ENCODE assay signal across 8 cellular contexts in genomic region chr1:22749919-22750670, GRCh38. TPM values are rescaled to one million over a fixed set of nuclear protein-coding genes. Genes with fewer than 3 reads are reported as not detected.
DNase-seq lines count a peak whose midpoint lies in the region; ATAC-seq and TF ChIP-seq lines count a peak whose summit lies in the region.

No MANE protein-coding gene starts in this region.

- POLR2A ChIA-PET in SK-N-SH (lab: Yijun Ruan, JAX) = no interaction called here

- TF ChIP-seq RAD21 in SK-N-SH (IDR thresholded peaks at IDR 0.05; ENCODE audit: low read length) = no peak

- H4K20me1 ChIP-seq in SK-N-SH (ENCODE audit: insufficient read depth) = no peaks in the 10 kb centered on the region

- whole genome bisulfite sequencing in SK-N-SH (ENCODE audit: low lambda C conversion rate) = 6% methylated on average over 5 of the region's 5 CpGs

- H3K4me2 ChIP-seq in SK-N-SH = peak overlapping the region; percentile 65

- ATAC-seq in GM19351 (IDR thresholded peaks at IDR 0.05; ENCODE audit: unreplicated experiment) = no peak
- ATAC-seq in HG03135 (IDR thresholded peaks at IDR 0.05; ENCODE audit: unreplicated experiment) = no peak

- TF ChIP-seq EP300 in SK-N-SH (IDR thresholded peaks at IDR 0.05; ENCODE audit: borderline replicate concordance in 1 of 2, low read depth in 1 of 2, low read length in 1 of 2) = peak in 1 of 2 experiments; percentile 73; a peak in 2 of 4 replicates

- H2AFZ ChIP-seq in SK-N-SH (ENCODE audit: low read depth) = no peak overlapping the region

- peaks cover 72% of the 10 kb centered on the region for H3F3A ChIP-seq in SK-N-SH (replicated peaks; ENCODE audit: insufficient read depth)

- H3K4me3 ChIP-seq in SK-N-SH (ENCODE audit: low read depth in 2 of 2, low read length in 1 of 2) (no peak overlapping the region), rectal smooth muscle tissue (ENCODE audit: low read length) (no peak overlapping the region)

- peak overlapping the region; percentile 68 for H3K9ac ChIP-seq in SK-N-SH
- no peak overlapping the region for H3K9ac ChIP-seq in rectal smooth muscle tissue (ENCODE audit: low read length)

- H3K79me2 ChIP-seq in SK-N-SH (ENCODE audit: insufficient read depth) = peaks cover 37% of the 10 kb centered on the region

- TF ChIP-seq CTCF in SK-N-SH (IDR thresholded peaks at IDR 0.05) = no peak

- no peaks in the 10 kb centered on the region for H3K9me2 ChIP-seq in SK-N-SH

- peak; percentile 5 for DNase-seq in stimulated activated CD4-positive, alpha-beta T cell treated with anti-CD3 and anti-CD28 coated beads, Interleukin-15, amount 100 ng/mL, for 24 hours
- DNase-seq in stimulated activated CD4-positive, alpha-beta T cell treated with anti-CD3 and anti-CD28 coated beads, Interleukin-2, amount 100 ng/mL, for 48 hours = no peak
- no peak for DNase-seq in SK-N-SH
- peak; percentile 63 for DNase-seq in fibroblast of the conjunctiva (ENCODE audit: low read depth)
- no peak for DNase-seq in D341Med (ENCODE audit: low spot score)

- CTCF ChIA-PET in SK-N-SH (lab: Yijun Ruan, JAX) = interaction anchor here (0.5 to 4.2 kb wide), 4 partner anchors 46 to 87 kb away, joined by 3 to 19 read pairs (median 3); no protein-coding TSS in a partner anchor

- H3K27me3 ChIP-seq in SK-N-SH (ENCODE audit: insufficient read depth) (no peaks in the 10 kb centered on the region), rectal smooth muscle tissue (ENCODE audit: control insufficient read depth, insufficient read depth, low read length) (no peaks in the 10 kb centered on the region)

- H3K4me1 ChIP-seq in SK-N-SH (ENCODE audit: control insufficient read depth in 1 of 2, insufficient read depth in 2 of 2, low read depth in 1 of 2, low read length in 1 of 2) (peaks cover 41 to 51% of the 10 kb centered on the region in 2 experiments), rectal smooth muscle tissue (ENCODE audit: control insufficient read depth, insufficient read depth, low read length) (peaks cover 7% of the 10 kb centered on the region)

- no peaks in the 10 kb centered on the region for H3K9me3 ChIP-seq in SK-N-SH

- peak overlapping the region; percentile 68 to 96 for H3K27ac ChIP-seq in SK-N-SH (ENCODE audit: low read depth in 2 of 2, low read length in 1 of 2)
- peak overlapping the region; percentile 36 for H3K27ac ChIP-seq in rectal smooth muscle tissue (ENCODE audit: low read depth, low read length)

- H3K36me3 ChIP-seq in SK-N-SH (replicated peaks in 1 of 2; ENCODE audit: control insufficient read depth in 1 of 2, insufficient read depth in 2 of 2, low read length in 1 of 2) = no peaks in the 10 kb centered on the region
- no peaks in the 10 kb centered on the region for H3K36me3 ChIP-seq in rectal smooth muscle tissue (ENCODE audit: control insufficient read depth, insufficient read depth, low read length)

TF ChIP-seq in SK-N-SH, 30 proteins besides CTCF, POLR2A, EP300 and RAD21:
- peak; percentile 67 for TF ChIP-seq GABPA (IDR thresholded peaks at IDR 0.05; ENCODE audit: low read depth)
- no peak for TF ChIP-seq FOXJ3 (CRISPR knock-in tag; IDR thresholded peaks at IDR 0.05)
- peak; percentile 79 for TF ChIP-seq PBX3 (IDR thresholded peaks at IDR 0.05)
- TF ChIP-seq, protein P1, sequence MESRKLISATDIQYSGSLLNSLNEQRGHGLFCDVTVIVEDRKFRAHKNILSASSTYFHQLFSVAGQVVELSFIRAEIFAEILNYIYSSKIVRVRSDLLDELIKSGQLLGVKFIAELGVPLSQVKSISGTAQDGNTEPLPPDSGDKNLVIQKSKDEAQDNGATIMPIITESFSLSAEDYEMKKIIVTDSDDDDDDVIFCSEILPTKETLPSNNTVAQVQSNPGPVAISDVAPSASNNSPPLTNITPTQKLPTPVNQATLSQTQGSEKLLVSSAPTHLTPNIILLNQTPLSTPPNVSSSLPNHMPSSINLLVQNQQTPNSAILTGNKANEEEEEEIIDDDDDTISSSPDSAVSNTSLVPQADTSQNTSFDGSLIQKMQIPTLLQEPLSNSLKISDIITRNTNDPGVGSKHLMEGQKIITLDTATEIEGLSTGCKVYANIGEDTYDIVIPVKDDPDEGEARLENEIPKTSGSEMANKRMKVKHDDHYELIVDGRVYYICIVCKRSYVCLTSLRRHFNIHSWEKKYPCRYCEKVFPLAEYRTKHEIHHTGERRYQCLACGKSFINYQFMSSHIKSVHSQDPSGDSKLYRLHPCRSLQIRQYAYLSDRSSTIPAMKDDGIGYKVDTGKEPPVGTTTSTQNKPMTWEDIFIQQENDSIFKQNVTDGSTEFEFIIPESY (IDR thresholded peaks at IDR 0.05; ENCODE audit: borderline replicate concordance, low read depth) = peak; percentile 62; the same call in 1 of the 2 replicates
- peak; percentile 46; the same call in 1 of the 2 replicates for TF ChIP-seq POLR2AphosphoS5 (IDR thresholded peaks at IDR 0.05; ENCODE audit: low read depth, low read length)
- TF ChIP-seq SMC3 (IDR thresholded peaks at IDR 0.05; ENCODE audit: low read depth, low read length) = no peak
- TF ChIP-seq SIN3A (IDR thresholded peaks at IDR 0.05; ENCODE audit: borderline replicate concordance, low read depth, low read length) = peak; percentile 88; the same call in 1 of the 2 replicates
- TF ChIP-seq NFIC (IDR thresholded peaks at IDR 0.05; ENCODE audit: borderline replicate concordance) = peak; percentile 72; the same call in 1 of the 2 replicates
- peak; percentile 52; the same call in 1 of the 2 replicates for TF ChIP-seq TEAD4 (IDR thresholded peaks at IDR 0.05; ENCODE audit: borderline replicate concordance, insufficient read depth)
- TF ChIP-seq MAX (IDR thresholded peaks at IDR 0.05; ENCODE audit: low read depth) = peak; percentile 77; the same call in 1 of the 2 replicates
- TF ChIP-seq NRF1 (IDR thresholded peaks at IDR 0.05; ENCODE audit: low read depth, low read length) = no peak
- peak; percentile 87 for TF ChIP-seq ELF1 (IDR thresholded peaks at IDR 0.05)
- no peak for TF ChIP-seq YY1 (IDR thresholded peaks at IDR 0.05; ENCODE audit: low read depth)
- no peak for TF ChIP-seq REST (IDR thresholded peaks at IDR 0.05; ENCODE audit: low read depth, low read length)
- peak; percentile 72; the same call in 1 of the 2 replicates for TF ChIP-seq RXRA (IDR thresholded peaks at IDR 0.05; ENCODE audit: borderline replicate concordance, low read depth)
- TF ChIP-seq TAF1 (IDR thresholded peaks at IDR 0.05; ENCODE audit: borderline replicate concordance, low read depth, low read length) = no peak
- TF ChIP-seq MXI1 (IDR thresholded peaks at IDR 0.05; ENCODE audit: low read depth, low read length) = no peak
- TF ChIP-seq FOSL2 (IDR thresholded peaks at IDR 0.05; ENCODE audit: borderline replicate concordance, low read depth) = peak; percentile 84
- TF ChIP-seq JUND (IDR thresholded peaks at IDR 0.05) = peak; percentile 83
- TF ChIP-seq TCF12 (IDR thresholded peaks at IDR 0.05) = peak; percentile 85

RNA-seq across cellular contexts. Expression of gene EPHB2, which starts 39.5 kb away (rescaled TPM):
- 18.6 and 25.2 TPM in 2 replicates for polyA plus RNA-seq in SK-N-SH (2012; rRNA removed)
- polyA plus RNA-seq in SK-N-SH (2012; cell fraction: cytosol; rRNA removed) = 9.1 and 15.3 TPM in 2 replicates
- polyA plus RNA-seq in SK-N-SH (2012; cell fraction: nucleus; rRNA removed) = 11.5 and 14.4 TPM in 2 replicates

Comparison
In these comparisons a context has a peak if more than half of its experiments do, and no peak if none do; other contexts are left out.
1. DNase-seq: peak in stimulated activated CD4-positive, alpha-beta T cell treated with anti-CD3 and anti-CD28 coated beads, Interleukin-15, amount 100 ng/mL, for 24 hours (single experiment) and fibroblast of the conjunctiva (single experiment); none in stimulated activated CD4-positive, alpha-beta T cell treated with anti-CD3 and anti-CD28 coated beads, Interleukin-2, amount 100 ng/mL, for 48 hours (0 of 2), SK-N-SH (single experiment) and D341Med (single experiment).